In the genomic region with DNA sequence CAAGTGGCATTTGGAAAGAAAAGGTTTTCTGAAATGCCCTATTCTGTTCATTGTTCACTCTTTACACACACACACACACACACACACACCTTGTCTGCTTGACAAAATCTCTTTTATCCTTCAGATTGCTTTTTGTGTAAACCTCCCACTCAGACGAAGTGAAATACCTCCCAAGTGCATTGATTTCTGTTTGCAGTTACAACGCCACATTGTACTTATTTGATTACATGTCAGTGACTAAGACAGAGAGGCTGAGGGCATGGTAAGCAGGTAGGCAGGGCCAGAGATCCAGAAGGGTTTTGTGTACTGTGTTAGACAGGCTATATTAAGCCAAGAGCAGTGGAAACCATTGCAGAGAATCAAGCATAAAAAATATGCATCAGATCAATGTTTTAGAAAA, we compare ENCODE assay signal across 1 cellular context.
TF ChIP-seq lines count a peak whose summit lies in the region.

No MANE protein-coding gene starts in this region.

TF ChIP-seq in HepG2, 621 proteins besides CTCF, POLR2A, EP300 and RAD21 (continued from another document):
- TF ChIP-seq ARID5B (CRISPR knock-in tag; IDR thresholded peaks at IDR 0.05): peak; percentile 57
- TF ChIP-seq FOSL2 (CRISPR knock-in tag; IDR thresholded peaks at IDR 0.05): peak; percentile 72
- TF ChIP-seq ZNF253 (CRISPR knock-in tag; IDR thresholded peaks at IDR 0.05; ENCODE audit: borderline replicate concordance): no peak
- peak; percentile 52; the same call in 1 of the 2 replicates for TF ChIP-seq SOX5 (CRISPR knock-in tag; IDR thresholded peaks at IDR 0.05; ENCODE audit: borderline replicate concordance)
- peak; percentile 18 for TF ChIP-seq TEAD3 (CRISPR knock-in tag; optimal IDR thresholded peaks at IDR 0.05; ENCODE audit: borderline replicate concordance)
- TF ChIP-seq ZNF777 (CRISPR knock-in tag; IDR thresholded peaks at IDR 0.05): no peak
- peak; percentile 63 for TF ChIP-seq TCF7 (IDR thresholded peaks at IDR 0.05; ENCODE audit: low read depth)
- peak; percentile 38; the same call in 1 of the 2 replicates for TF ChIP-seq GATAD2A (CRISPR knock-in tag; IDR thresholded peaks at IDR 0.05)
- no peak for TF ChIP-seq THAP9 (CRISPR knock-in tag; IDR thresholded peaks at IDR 0.05; ENCODE audit: borderline replicate concordance)
- TF ChIP-seq ZNF317 (CRISPR knock-in tag; IDR thresholded peaks at IDR 0.05): peak; percentile 91
- no peak for TF ChIP-seq CREB1 (IDR thresholded peaks at IDR 0.05)
- 0 out of 2 replicates have a peak, but pooled peaks have one; percentile 15 for TF ChIP-seq CREB1 (CRISPR knock-in tag; IDR thresholded peaks at IDR 0.05)
- peak; percentile 38; the same call in 1 of the 2 replicates for TF ChIP-seq FOXA3 (CRISPR knock-in tag; IDR thresholded peaks at IDR 0.05)
- TF ChIP-seq HHEX (CRISPR knock-in tag; IDR thresholded peaks at IDR 0.05): 0 out of 2 replicates have a peak, but pooled peaks have one; percentile 23
- TF ChIP-seq, protein P1, sequence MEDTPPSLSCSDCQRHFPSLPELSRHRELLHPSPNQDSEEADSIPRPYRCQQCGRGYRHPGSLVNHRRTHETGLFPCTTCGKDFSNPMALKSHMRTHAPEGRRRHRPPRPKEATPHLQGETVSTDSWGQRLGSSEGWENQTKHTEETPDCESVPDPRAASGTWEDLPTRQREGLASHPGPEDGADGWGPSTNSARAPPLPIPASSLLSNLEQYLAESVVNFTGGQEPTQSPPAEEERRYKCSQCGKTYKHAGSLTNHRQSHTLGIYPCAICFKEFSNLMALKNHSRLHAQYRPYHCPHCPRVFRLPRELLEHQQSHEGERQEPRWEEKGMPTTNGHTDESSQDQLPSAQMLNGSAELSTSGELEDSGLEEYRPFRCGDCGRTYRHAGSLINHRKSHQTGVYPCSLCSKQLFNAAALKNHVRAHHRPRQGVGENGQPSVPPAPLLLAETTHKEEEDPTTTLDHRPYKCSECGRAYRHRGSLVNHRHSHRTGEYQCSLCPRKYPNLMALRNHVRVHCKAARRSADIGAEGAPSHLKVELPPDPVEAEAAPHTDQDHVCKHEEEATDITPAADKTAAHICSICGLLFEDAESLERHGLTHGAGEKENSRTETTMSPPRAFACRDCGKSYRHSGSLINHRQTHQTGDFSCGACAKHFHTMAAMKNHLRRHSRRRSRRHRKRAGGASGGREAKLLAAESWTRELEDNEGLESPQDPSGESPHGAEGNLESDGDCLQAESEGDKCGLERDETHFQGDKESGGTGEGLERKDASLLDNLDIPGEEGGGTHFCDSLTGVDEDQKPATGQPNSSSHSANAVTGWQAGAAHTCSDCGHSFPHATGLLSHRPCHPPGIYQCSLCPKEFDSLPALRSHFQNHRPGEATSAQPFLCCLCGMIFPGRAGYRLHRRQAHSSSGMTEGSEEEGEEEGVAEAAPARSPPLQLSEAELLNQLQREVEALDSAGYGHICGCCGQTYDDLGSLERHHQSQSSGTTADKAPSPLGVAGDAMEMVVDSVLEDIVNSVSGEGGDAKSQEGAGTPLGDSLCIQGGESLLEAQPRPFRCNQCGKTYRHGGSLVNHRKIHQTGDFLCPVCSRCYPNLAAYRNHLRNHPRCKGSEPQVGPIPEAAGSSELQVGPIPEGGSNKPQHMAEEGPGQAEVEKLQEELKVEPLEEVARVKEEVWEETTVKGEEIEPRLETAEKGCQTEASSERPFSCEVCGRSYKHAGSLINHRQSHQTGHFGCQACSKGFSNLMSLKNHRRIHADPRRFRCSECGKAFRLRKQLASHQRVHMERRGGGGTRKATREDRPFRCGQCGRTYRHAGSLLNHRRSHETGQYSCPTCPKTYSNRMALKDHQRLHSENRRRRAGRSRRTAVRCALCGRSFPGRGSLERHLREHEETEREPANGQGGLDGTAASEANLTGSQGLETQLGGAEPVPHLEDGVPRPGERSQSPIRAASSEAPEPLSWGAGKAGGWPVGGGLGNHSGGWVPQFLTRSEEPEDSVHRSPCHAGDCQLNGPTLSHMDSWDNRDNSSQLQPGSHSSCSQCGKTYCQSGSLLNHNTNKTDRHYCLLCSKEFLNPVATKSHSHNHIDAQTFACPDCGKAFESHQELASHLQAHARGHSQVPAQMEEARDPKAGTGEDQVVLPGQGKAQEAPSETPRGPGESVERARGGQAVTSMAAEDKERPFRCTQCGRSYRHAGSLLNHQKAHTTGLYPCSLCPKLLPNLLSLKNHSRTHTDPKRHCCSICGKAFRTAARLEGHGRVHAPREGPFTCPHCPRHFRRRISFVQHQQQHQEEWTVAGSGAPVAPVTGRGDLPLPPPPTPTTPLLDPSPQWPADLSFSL (CRISPR knock-in tag; IDR thresholded peaks at IDR 0.05): peak; percentile 73; the same call in 1 of the 2 replicates
